12 cellular contexts compared by ENCODE assay signal in the genomic region with DNA sequence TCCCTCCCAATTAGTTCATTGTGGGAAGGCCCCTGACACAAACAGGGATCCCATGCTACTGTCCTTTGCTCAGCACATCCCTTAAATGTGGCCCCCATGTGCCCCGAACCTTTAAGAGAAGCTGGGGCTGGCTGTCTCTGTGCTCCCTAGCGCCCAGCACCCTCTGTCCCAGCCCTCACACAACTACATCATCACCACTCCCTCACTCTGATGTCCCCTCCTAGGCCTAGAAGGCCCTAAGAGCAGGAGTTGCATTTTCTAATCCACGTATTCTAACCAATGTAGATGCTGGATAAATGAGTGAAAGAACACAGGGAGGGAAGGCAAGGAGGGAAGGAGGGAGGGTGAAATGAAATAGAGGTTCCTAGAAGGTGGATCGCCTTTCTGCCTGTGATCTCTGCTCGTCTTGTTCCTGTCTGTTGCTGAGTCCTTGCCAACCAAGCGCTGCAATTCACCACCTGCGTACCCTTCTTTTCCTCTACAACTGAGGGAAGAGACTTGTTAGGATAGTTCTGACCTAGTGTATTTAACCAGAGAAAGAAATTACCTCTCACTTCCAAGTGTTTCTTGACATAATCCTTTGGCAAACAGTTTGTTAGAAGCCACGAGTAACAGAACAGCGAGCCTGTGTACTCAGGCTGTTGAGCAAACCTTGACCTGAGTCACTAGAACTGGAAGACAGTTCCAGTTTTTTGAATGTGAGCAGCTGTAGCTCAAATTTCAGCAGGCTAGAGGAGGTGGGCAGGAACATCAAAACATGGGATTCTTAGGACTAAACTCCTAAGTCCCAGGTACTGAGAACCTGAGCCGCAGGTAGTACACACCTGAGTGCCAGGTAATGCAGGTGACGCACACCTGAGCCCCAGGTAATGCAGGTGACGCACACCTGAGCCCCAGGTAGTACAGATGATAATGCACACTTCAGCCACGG.
DNase-seq lines count a peak whose midpoint lies in the region; ATAC-seq and TF ChIP-seq lines count a peak whose summit lies in the region.
"Had no signal": no experiment of that assay in that cellular context is flagged by ENCODE, and none has a peak within 500 bp of the region (broad histone marks: within the 10 kb centered on the region; RNA-seq: fewer than 3 reads in every experiment).

No MANE protein-coding gene starts in this region.

- ATAC-seq in esophagus mucosa (peak; percentile 97), HG02642 (IDR thresholded peaks at IDR 0.05; ENCODE audit: poor library complexity, unreplicated experiment) (no peak), GM21367 (IDR thresholded peaks at IDR 0.05; ENCODE audit: unreplicated experiment) (no peak)
- ATAC-seq: stimulated activated naive CD8-positive, alpha-beta T cell treated with anti-CD3 and anti-CD28 coated beads, Interleukin-15, amount 100 ng/mL, for 72 hours had no signal

- DNase-seq in GM10266 (ENCODE audit: extremely low spot score) (no peak), NCI-H2171 (lab: John Stamatoyannopoulos, UW) (peak; percentile 35), progenitor cell of endocrine pancreas (ENCODE audit: low spot score, unreplicated experiment) (no peak), DMS 273 treated with DMSO at 0.1 percent for 48 hours (lab: John Stamatoyannopoulos, UW) (no peak), NCI-H226 (no peak)
- DNase-seq: activated CD4-positive, alpha-beta T cell treated with anti-CD3 and anti-CD28 coated beads, Interleukin-2, amount 50 U/mL, for 48 hours; immature natural killer cell; NCI-H526 treated with DMSO at 0.1 percent for 48 hours; stimulated activated naive CD8-positive, alpha-beta T cell treated with anti-CD3 and anti-CD28 coated beads, Interleukin-15, amount 100 ng/mL, for 72 hours had no signal

- no peaks in the 10 kb centered on the region for H3K36me3 Mint-ChIP-seq in progenitor cell of endocrine pancreas (ENCODE audit: insufficient read depth)
- H3K36me3 Mint-ChIP-seq: immature natural killer cell had no signal

- TF ChIP-seq CTCF in GM10266 (IDR thresholded peaks at IDR 0.05; ENCODE audit: control insufficient read depth, insufficient read depth, low read depth, missing control alignments) (peak; percentile 1), progenitor cell of endocrine pancreas (IDR thresholded peaks at IDR 0.05; ENCODE audit: unreplicated experiment) (no peak)

- peaks cover 20% of the 10 kb centered on the region for H3K27me3 Mint-ChIP-seq in progenitor cell of endocrine pancreas

- H3K9me3 Mint-ChIP-seq in progenitor cell of endocrine pancreas (ENCODE audit: low read depth), result no peaks in the 10 kb centered on the region
- H3K9me3 Mint-ChIP-seq: immature natural killer cell; stimulated activated naive CD8-positive, alpha-beta T cell treated with anti-CD3 and anti-CD28 coated beads, Interleukin-15, amount 100 ng/mL, for 72 hours had no signal

- H3K4me3 Mint-ChIP-seq in progenitor cell of endocrine pancreas (ENCODE audit: low read depth), result peak overlapping the region; percentile 28
- H3K4me3 Mint-ChIP-seq: immature natural killer cell; stimulated activated naive CD8-positive, alpha-beta T cell treated with anti-CD3 and anti-CD28 coated beads, Interleukin-15, amount 100 ng/mL, for 72 hours had no signal

- H3K27ac Mint-ChIP-seq in progenitor cell of endocrine pancreas, result peak overlapping the region; percentile 92

- peaks cover 38% of the 10 kb centered on the region for H3K4me1 Mint-ChIP-seq in progenitor cell of endocrine pancreas (ENCODE audit: low read depth)
